ENCODE assay signal across 1 cellular context in genomic region chr4:185011408-185011807, GRCh38.
TF ChIP-seq lines count a peak whose summit lies in the region.

No MANE protein-coding gene starts in this region.

TF ChIP-seq in GM23338, 12 proteins besides CTCF, POLR2A, EP300 and RAD21 (continued from another document):
- TF ChIP-seq REST (IDR thresholded peaks at IDR 0.05; ENCODE audit: unreplicated experiment) (no peak), ZNF114 (CRISPR knock-in tag; IDR thresholded peaks at IDR 0.05) (no peak), POLR2AphosphoS5 (IDR thresholded peaks at IDR 0.05; ENCODE audit: low read depth) (no peak)
